ENCODE assay signal across 9 cellular contexts in genomic region chr7:32893722-32894121, GRCh38. TPM values are rescaled to one million over a fixed set of nuclear protein-coding genes. Genes with fewer than 3 reads are reported as not detected.
DNase-seq lines count a peak whose midpoint lies in the region; ATAC-seq and TF ChIP-seq lines count a peak whose summit lies in the region.
"Had no signal": no experiment of that assay in that cellular context is flagged by ENCODE, and none has a peak within 500 bp of the region (broad histone marks: within the 10 kb centered on the region; RNA-seq: fewer than 3 reads in every experiment).

No MANE protein-coding gene starts in this region.

- POLR2A ChIA-PET in PC-9 (lab: Charles Lee; ENCODE audit: unreplicated experiment) = interaction anchor here (0.6 to 0.8 kb wide), 2 partner anchors 8 to 54 kb away, joined by 3 to 6 read pairs; no protein-coding TSS in a partner anchor

- H3K27me3 ChIP-seq in PC-9 (ENCODE audit: insufficient read depth, low read depth) = no peaks in the 10 kb centered on the region
- no peaks in the 10 kb centered on the region for H3K27me3 ChIP-seq in endodermal cell (ENCODE audit: control insufficient read depth, insufficient read depth, low read length, poor library complexity, severe bottlenecking)
- no peaks in the 10 kb centered on the region for H3K27me3 ChIP-seq in prostate gland (replicated peaks; ENCODE audit: insufficient read depth)

- intact Hi-C loops in Calu3 (cut with micrococcal nuclease; ENCODE audit: unreplicated experiment) = loop anchor here (2.0 kb wide), 1 partner anchor 49 kb away; no protein-coding TSS in a partner anchor
- intact Hi-C loops in PC-9 (cut with micrococcal nuclease; ENCODE audit: unreplicated experiment) = loop anchor here (2.0 to 5.0 kb wide), 3 partner anchors 63 to 396 kb away; partner anchors contain the start of genes AVL9 and FKBP9
- intact Hi-C loops in prostate gland (cut with DNase I) = loop anchor here (5.0 to 10.0 kb wide), 4 partner anchors 49 to 169 kb away; partner anchors contain the start of genes FKBP9 and NT5C3A

- no peak for DNase-seq in Calu3
- DNase-seq in PC-9 = no peak
- no peak for DNase-seq in endodermal cell
- no peak for DNase-seq in prostate gland (ENCODE audit: low spot score)
- no peak for DNase-seq in RKO (ENCODE audit: low spot score)
- no peak for DNase-seq in NCI-H2107 treated with DMSO at 0.1 percent for 48 hours (lab: John Stamatoyannopoulos, UW; ENCODE audit: unreplicated experiment)
- DNase-seq: DMS53, NCI-H446 treated with DMSO at 0.1 percent for 48 hours had no signal

- TF ChIP-seq POLR2A in prostate gland (IDR thresholded peaks at IDR 0.05) = no peak

- H3K9me3 Mint-ChIP-seq in Calu3 (ENCODE audit: low read depth, unreplicated experiment) (no peaks in the 10 kb centered on the region), endodermal cell (no peaks in the 10 kb centered on the region)

- peak overlapping the region; percentile 86 for H3K4me3 ChIP-seq in PC-9
- peak overlapping the region; percentile 85 for H3K4me3 ChIP-seq in endodermal cell (ENCODE audit: low read length)
- H3K4me3 ChIP-seq in prostate gland = no peak overlapping the region

- H3K27me3 Mint-ChIP-seq in Calu3 (ENCODE audit: unreplicated experiment) (peaks cover 13% of the 10 kb centered on the region), endodermal cell (ENCODE audit: insufficient read depth) (peaks cover 20% of the 10 kb centered on the region)

- BruUV-seq in Calu3 (replicated peaks; lab: Mats Ljungman, UMichigan) (no TSS peak), PC-9 (replicated peaks; lab: Mats Ljungman, UMichigan) (no TSS peak)

- peaks cover 34% of the 10 kb centered on the region for H3K4me1 Mint-ChIP-seq in Calu3 (ENCODE audit: low read depth, unreplicated experiment)
- peaks cover 31% of the 10 kb centered on the region for H3K4me1 Mint-ChIP-seq in endodermal cell

- H2AFZ ChIP-seq in PC-9 = peak overlapping the region; percentile 89

- H3K36me3 Mint-ChIP-seq in Calu3 (ENCODE audit: insufficient read depth, unreplicated experiment) (peaks cover 42% of the 10 kb centered on the region), endodermal cell (ENCODE audit: low read depth) (peaks cover 2% of the 10 kb centered on the region)

- TF ChIP-seq CTCF in Calu3 (IDR thresholded peaks at IDR 0.05; ENCODE audit: unreplicated experiment) (no peak), PC-9 (conservative IDR thresholded peaks at IDR 0.05) (no peak), endodermal cell (conservative IDR thresholded peaks at IDR 0.05) (no peak), prostate gland (IDR thresholded peaks at IDR 0.05) (no peak)

- H3K27ac ChIP-seq in PC-9 (peak overlapping the region; percentile 87), endodermal cell (ENCODE audit: low read depth, low read length) (no peak overlapping the region), prostate gland (peak overlapping the region; percentile 99)

- H3K9me3 ChIP-seq in PC-9 (ENCODE audit: insufficient read depth, low read depth) (no peaks in the 10 kb centered on the region), endodermal cell (ENCODE audit: control insufficient read depth, low read length) (no peaks in the 10 kb centered on the region), prostate gland (no peaks in the 10 kb centered on the region)

- H3K9ac ChIP-seq in endodermal cell (ENCODE audit: extremely low read depth, low read length, poor library complexity, severe bottlenecking) = no peak overlapping the region

- H3K79me2 ChIP-seq in PC-9 (ENCODE audit: low read depth) = peaks cover 23% of the 10 kb centered on the region

- H3K36me3 ChIP-seq in PC-9 (ENCODE audit: low read depth) (no peaks in the 10 kb centered on the region), endodermal cell (ENCODE audit: control insufficient read depth, insufficient read depth, low read length) (no peaks in the 10 kb centered on the region), prostate gland (no peaks in the 10 kb centered on the region)

- H3K27ac Mint-ChIP-seq in Calu3 (ENCODE audit: unreplicated experiment) = peak overlapping the region; percentile 88
- no peak overlapping the region for H3K27ac Mint-ChIP-seq in endodermal cell

- H4K20me1 ChIP-seq in PC-9 (ENCODE audit: insufficient read depth) = peaks cover 14% of the 10 kb centered on the region

- H3K9me2 ChIP-seq in PC-9 (ENCODE audit: insufficient read depth) = no peaks in the 10 kb centered on the region

- WGBS in endodermal cell (ENCODE audit: insufficient coverage in 1 of 2, insufficient read length in 1 of 2), 2 experiments = 93 to 94% methylated on average over 2 to 3 of the region's 3 CpGs
- 92% methylated on average over 3 of the region's 3 CpGs for WGBS in prostate gland

- peaks cover 38% of the 10 kb centered on the region; the same call in 1 of the 2 replicates for H3F3A ChIP-seq in PC-9 (ENCODE audit: insufficient read depth, low read depth)

- peaks cover 29% of the 10 kb centered on the region for H3K4me1 ChIP-seq in PC-9 (replicated peaks; ENCODE audit: insufficient read depth)
- H3K4me1 ChIP-seq in endodermal cell (ENCODE audit: control insufficient read depth, insufficient read depth, low read length) = peaks cover 13% of the 10 kb centered on the region
- no peaks in the 10 kb centered on the region for H3K4me1 ChIP-seq in prostate gland (replicated peaks)

- H3K4me2 ChIP-seq in PC-9 = peak overlapping the region; percentile 89

- CTCF ChIA-PET in Calu3 (lab: Charles Lee) = no interaction called here
- CTCF ChIA-PET in PC-9 (lab: Charles Lee) = no interaction called here

- H3K4me3 Mint-ChIP-seq in Calu3 (ENCODE audit: low read depth, unreplicated experiment) = no peak overlapping the region
- H3K4me3 Mint-ChIP-seq in endodermal cell = no peak overlapping the region

- no peak for ATAC-seq in HG02970 (IDR thresholded peaks at IDR 0.05; ENCODE audit: low FRiP score, unreplicated experiment)

RNA-seq across cellular contexts. Expression of gene KBTBD2, which starts 2.2 kb away (rescaled TPM):
- total RNA-seq in Calu3 (2022) = 54.2 and 58.7 TPM in 2 replicates
- total RNA-seq in PC-9 (2021) = 49.1 and 56.7 TPM in 2 replicates
- total RNA-seq in endodermal cell = 10 to 100 TPM; 41.8 to 52.9 TPM
- polyA plus RNA-seq in endodermal cell (2013, experiment 1 of 2) = 45.9 TPM
- polyA plus RNA-seq in endodermal cell (2013, experiment 2 of 2) = 43.1 TPM
- 10 to 100 TPM; 13.3 to 38.7 TPM for total RNA-seq in prostate gland

Comparison
In these comparisons a context has a peak if more than half of its experiments do, and no peak if none do; other contexts are left out.
1. H3K4me3 ChIP-seq: peak in PC-9 (single experiment) and endodermal cell (single experiment); none in prostate gland (0 of 2).